34 cellular contexts compared by ENCODE assay signal in the genomic region with DNA sequence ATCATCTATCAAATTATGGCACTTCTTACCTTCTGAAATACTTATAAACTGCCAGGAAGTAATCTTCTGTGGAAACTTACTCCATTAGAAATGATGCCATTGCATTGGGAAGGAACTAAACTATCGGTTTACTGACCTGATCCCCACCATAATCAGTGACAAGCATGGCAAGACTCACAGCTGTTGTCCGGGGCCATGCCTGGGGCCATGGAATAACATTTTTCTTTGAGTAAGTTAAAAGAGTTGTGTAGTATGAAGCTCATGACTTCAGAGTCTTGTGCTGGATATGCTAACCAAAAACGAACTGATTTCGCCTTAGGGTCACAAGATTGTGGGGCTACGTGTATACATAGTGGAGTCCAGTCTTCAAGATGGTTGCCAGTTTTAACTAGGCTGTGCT. TPM values are rescaled to one million over a fixed set of nuclear protein-coding genes. Genes with fewer than 3 reads are reported as not detected.
"Had no signal": no experiment of that assay in that cellular context is flagged by ENCODE, and none has a peak within 500 bp of the region (broad histone marks: within the 10 kb centered on the region; RNA-seq: fewer than 3 reads in every experiment).

No MANE protein-coding gene starts in this region.

- H3K27me3 ChIP-seq: adrenal gland, ascending aorta, body of pancreas, brain microvascular endothelial cell, breast epithelium, cardiac muscle cell had no signal

- ATAC-seq: activated naive CD4-positive, alpha-beta T cell treated with anti-CD3 and anti-CD28 coated beads, Interleukin-2, amount 50 U/mL, for 72 hours; activated naive CD8-positive, alpha-beta T cell treated with anti-CD3 and anti-CD28 coated beads, Interleukin-2, amount 50 U/mL, for 24 hours; activated T-cell treated with anti-CD3 and anti-CD28 coated beads, Interleukin-2, amount 50 U/mL, for 4 hours; activated T-cell treated with anti-CD3 and anti-CD28 coated beads, Interleukin-2, amount 50 U/mL, for 72 hours; activated T-helper 17 cell treated with anti-CD3 and anti-CD28 coated beads, Interleukin-2, amount 50 U/mL, for 72 hours; body of pancreas had no signal

- H3K36me3 ChIP-seq: adrenal gland, ascending aorta, brain microvascular endothelial cell, breast epithelium, cardiac muscle cell had no signal

- DNase-seq: activated effector memory CD4-positive, alpha-beta T cell treated with anti-CD3 and anti-CD28 coated beads, Interleukin-2, amount 50 U/mL, for 16 hours; activated effector memory CD4-positive, alpha-beta T cell treated with Interleukin-2 at 50 U/mL for 16 hours; activated gamma-delta T cell; activated gamma-delta T cell treated with Interleukin-2 at 50 U/mL for 16 hours; activated naive CD4-positive, alpha-beta T cell; activated naive CD4-positive, alpha-beta T cell treated with anti-CD3 and anti-CD28 coated beads for 36 hours; activated naive CD4-positive, alpha-beta T cell treated with anti-CD3 and anti-CD28 coated beads, Interleukin-2, amount 10 ng/mL, durations not matched to agents 7 days and 5 days; activated naive CD4-positive, alpha-beta T cell treated with anti-CD3 and anti-CD28 coated beads, Interleukin-2, amount 50 U/mL, for 16 hours; activated naive CD4-positive, alpha-beta T cell treated with Interleukin-2 at 50 U/mL for 16 hours; activated naive CD8-positive, alpha-beta T cell treated with anti-CD3 and anti-CD28 coated beads for 36 hours; activated naive CD8-positive, alpha-beta T cell treated with anti-CD3 and anti-CD28 coated beads, Interleukin-2, amount 10 ng/mL, durations not matched to agents 7 days and 5 days; activated naive CD8-positive, alpha-beta T cell treated with anti-CD3 and anti-CD28 coated beads, Interleukin-2, amount 50 U/mL, for 24 hours; activated T-cell treated with anti-CD3 and anti-CD28 coated beads, Interleukin-2, amount 50 U/mL, for 1 hour; activated T-cell treated with anti-CD3 and anti-CD28 coated beads, Interleukin-2, amount 50 U/mL, for 24 hours; activated T-cell treated with anti-CD3 and anti-CD28 coated beads, Interleukin-2, amount 50 U/mL, for 4 hours; activated T-cell treated with anti-CD3 and anti-CD28 coated beads, Interleukin-2, amount 50 U/mL, for 48 hours; activated T-cell treated with anti-CD3 and anti-CD28 coated beads, Interleukin-2, amount 50 U/mL, for 72 hours; adrenal gland; amniotic stem cell; amygdala; anterior cingulate cortex; aorta; body of pancreas; brain microvascular endothelial cell; caudate nucleus; central memory CD4-positive, alpha-beta T cell; cerebellar nuclear complex had no signal

- H3K9me3 ChIP-seq: adrenal gland, ascending aorta, body of pancreas, breast epithelium had no signal

- H3K4me3 ChIP-seq: adrenal gland, ascending aorta, body of pancreas, breast epithelium, cardiac muscle cell had no signal

- H3K4me1 ChIP-seq: adrenal gland, ascending aorta, body of pancreas, breast epithelium had no signal

- FAIRE-seq: astrocyte, bronchial epithelial cell had no signal

- H3K27ac ChIP-seq: adrenal gland, ascending aorta, body of pancreas, brain microvascular endothelial cell, breast epithelium, cardiac muscle cell had no signal

RNA-seq across cellular contexts. Expression of a gene that starts 15.4 kb away (rescaled TPM):
- total RNA-seq: ascending aorta had no signal
